14 cellular contexts compared by ENCODE assay signal in genomic region chr7:132732466-132732865, GRCh38.
DNase-seq lines count a peak whose midpoint lies in the region; ATAC-seq and TF ChIP-seq lines count a peak whose summit lies in the region.
"Had no signal": no experiment of that assay in that cellular context is flagged by ENCODE, and none has a peak within 500 bp of the region (broad histone marks: within the 10 kb centered on the region; RNA-seq: fewer than 3 reads in every experiment).

No MANE protein-coding gene starts in this region.

- H2AK5ac ChIP-seq in IMR-90 (ENCODE audit: low read depth, low read length), result no peak overlapping the region

- no peak overlapping the region for H4K91ac ChIP-seq in IMR-90 (ENCODE audit: insufficient read depth, low read depth, low read length)

- in situ Hi-C loops in IMR-90 (cut with MboI; ENCODE audit: low sequenced_read_pairs), result no loop called here

- H3K23ac ChIP-seq in IMR-90 (ENCODE audit: low read depth, low read length), result no peak overlapping the region

- CTCF ChIA-PET in IMR-90 (lab: Yijun Ruan, JAX), result no interaction called here

- H4K20me1 ChIP-seq in IMR-90 (ENCODE audit: insufficient read depth, low read length), result no peaks in the 10 kb centered on the region

- H3K9me3 ChIP-seq in IMR-90 (ENCODE audit: control insufficient read depth, insufficient read depth, low read length), result no peaks in the 10 kb centered on the region
- H3K9me3 ChIP-seq in ectodermal cell (ENCODE audit: control insufficient read depth, low read length), result no peaks in the 10 kb centered on the region
- H3K9me3 ChIP-seq: Caco-2 had no signal

- dilution Hi-C loops in IMR-90 (cut with HindIII; ENCODE audit: low sequenced_read_pairs, unreplicated experiment), result no loop called here

- no peak overlapping the region for H3K18ac ChIP-seq in IMR-90 (ENCODE audit: low read depth, low read length)

- TF ChIP-seq CTCF in IMR-90 (conservative IDR thresholded peaks at IDR 0.05; ENCODE audit: low read depth, low read length), result no peak

- TF ChIP-seq POLR2A in IMR-90 (IDR thresholded peaks at IDR 0.05; ENCODE audit: low read depth, low read length), result no peak

- no peak overlapping the region for H4K5ac ChIP-seq in IMR-90 (ENCODE audit: low read depth, low read length)

- WGBS in IMR-90 (ENCODE audit: extremely low coverage in 2 of 2, insufficient read length in 1 of 2), 2 experiments, result no CpG with 5 or more reads among the region's 5 CpGs
- WGBS in ectodermal cell, 2 experiments, result 52 to 64% methylated on average over 4 to 5 of the region's 5 CpGs

- H2AFZ ChIP-seq in IMR-90 (replicated peaks; ENCODE audit: low read length, poor library complexity), result no peak overlapping the region
- H2AFZ ChIP-seq: GM23248 had no signal

- POLR2A ChIA-PET in IMR-90 (lab: Charles Lee; ENCODE audit: unreplicated experiment), result no interaction called here

- no peak overlapping the region for H2BK15ac ChIP-seq in IMR-90 (ENCODE audit: low read depth, low read length)

- no peak overlapping the region for H2BK120ac ChIP-seq in IMR-90 (ENCODE audit: low read depth, low read length)

- ATAC-seq in IMR-90 (ENCODE audit: low read depth) (no peak), GM21825 (IDR thresholded peaks at IDR 0.05; ENCODE audit: unreplicated experiment) (no peak)

- H3K4me1 ChIP-seq in IMR-90 (ENCODE audit: control insufficient read depth, insufficient read depth, low read length), result no peaks in the 10 kb centered on the region
- peaks cover 11% of the 10 kb centered on the region for H3K4me1 ChIP-seq in ectodermal cell (ENCODE audit: control insufficient read depth, insufficient read depth, low read length)
- H3K4me1 ChIP-seq: Caco-2 had no signal

- H3K56ac ChIP-seq in IMR-90 (ENCODE audit: extremely low read depth, insufficient read depth, low read length), result no peak overlapping the region

- no peak overlapping the region for H3K27ac ChIP-seq in IMR-90 (ENCODE audit: insufficient read depth, low read length)
- H3K27ac ChIP-seq in ectodermal cell (ENCODE audit: insufficient read depth, low read depth, low read length, poor library complexity, severe bottlenecking), result peak overlapping the region; percentile 42
- H3K27ac ChIP-seq: GM23248 had no signal

- H2BK20ac ChIP-seq in IMR-90 (ENCODE audit: low read depth, low read length), result no peak overlapping the region

- H4K8ac ChIP-seq in IMR-90 (ENCODE audit: low read depth in 2 of 2, low read length in 2 of 2), result no peak overlapping the region

- intact Hi-C loops in IMR-90 (cut with micrococcal nuclease), result no loop called here

- H3K4me3 ChIP-seq in IMR-90 (ENCODE audit: insufficient read depth, low read depth, low read length) (no peak overlapping the region), ectodermal cell (ENCODE audit: insufficient read depth, low read depth, low read length) (no peak overlapping the region)
- H3K4me3 ChIP-seq: GM23248 had no signal

- H3K9me1 ChIP-seq in IMR-90 (ENCODE audit: insufficient read depth, low read length), result no peaks in the 10 kb centered on the region

- H3K79me1 ChIP-seq in IMR-90 (ENCODE audit: low read depth in 1 of 2, low read length in 2 of 2), result no peaks in the 10 kb centered on the region

- no TSS peak for BruUV-seq in IMR-90 (replicated peaks; lab: Mats Ljungman, UMichigan)

- H3K9ac ChIP-seq in IMR-90 (ENCODE audit: low read depth, low read length), result no peak overlapping the region
- H3K9ac ChIP-seq: GM23248 had no signal

- H3K4me2 ChIP-seq in IMR-90 (ENCODE audit: low read depth, low read length), result no peak overlapping the region

- no peak overlapping the region for H3K4ac ChIP-seq in IMR-90 (ENCODE audit: low read depth, low read length)

- no peak for TF ChIP-seq RAD21 in IMR-90 (IDR thresholded peaks at IDR 0.05; ENCODE audit: low read length)

- H2BK5ac ChIP-seq in IMR-90 (ENCODE audit: low read depth, low read length, poor library complexity, severe bottlenecking), result no peak overlapping the region

- peak overlapping the region; percentile 23 for H2AK9ac ChIP-seq in IMR-90 (replicated peaks; ENCODE audit: low read depth, low read length, poor library complexity)

- DNase-seq in COLO829 (ENCODE audit: low spot score), result peak; percentile 65
- no peak for DNase-seq in IMR-90
- peak; percentile 9 for DNase-seq in retina
- no peak for DNase-seq in stimulated activated CD4-positive, alpha-beta T cell treated with anti-CD3 and anti-CD28 coated beads, Interleukin-1b, Interleukin-23, amount 100 ng/mL, for 48 hours
- DNase-seq: C1 segment of cervical spinal cord; Caco-2; CD4-positive, alpha-beta memory T cell; DMS153; DND-41; GM23248; H7; HCEC 1CT had no signal

- H3K27me3 ChIP-seq in IMR-90 (ENCODE audit: control insufficient read depth, insufficient read depth, low read length) (peaks cover 9% of the 10 kb centered on the region), ectodermal cell (ENCODE audit: control insufficient read depth, insufficient read depth, low read length, poor library complexity, severe bottlenecking) (no peaks in the 10 kb centered on the region)

- H3K14ac ChIP-seq in IMR-90 (replicated peaks; ENCODE audit: low read depth, low read length), result no peak overlapping the region

- H3K36me3 ChIP-seq in IMR-90 (ENCODE audit: control insufficient read depth, insufficient read depth, low read length) (no peaks in the 10 kb centered on the region), ectodermal cell (ENCODE audit: control insufficient read depth, insufficient read depth, low read length) (no peaks in the 10 kb centered on the region)

TF ChIP-seq in IMR-90, 13 proteins besides CTCF, POLR2A, EP300 and RAD21:
- TF ChIP-seq RCOR1 (IDR thresholded peaks at IDR 0.05; ENCODE audit: insufficient replicate concordance, low read length) (no peak), BHLHE40 (IDR thresholded peaks at IDR 0.05; ENCODE audit: low read depth, low read length) (no peak), MXI1 (IDR thresholded peaks at IDR 0.05; ENCODE audit: borderline replicate concordance, low read depth, low read length) (no peak), FOS (IDR thresholded peaks at IDR 0.05; ENCODE audit: low read depth, low read length) (no peak)
- TF ChIP-seq, protein P1, sequence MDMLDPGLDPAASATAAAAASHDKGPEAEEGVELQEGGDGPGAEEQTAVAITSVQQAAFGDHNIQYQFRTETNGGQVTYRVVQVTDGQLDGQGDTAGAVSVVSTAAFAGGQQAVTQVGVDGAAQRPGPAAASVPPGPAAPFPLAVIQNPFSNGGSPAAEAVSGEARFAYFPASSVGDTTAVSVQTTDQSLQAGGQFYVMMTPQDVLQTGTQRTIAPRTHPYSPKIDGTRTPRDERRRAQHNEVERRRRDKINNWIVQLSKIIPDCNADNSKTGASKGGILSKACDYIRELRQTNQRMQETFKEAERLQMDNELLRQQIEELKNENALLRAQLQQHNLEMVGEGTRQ (IDR thresholded peaks at IDR 0.05; ENCODE audit: low read depth, low read length), result no peak

Comparison
In these comparisons a context has a peak if more than half of its experiments do, and no peak if none do; other contexts are left out.
1. DNase-seq: peak in COLO829 (single experiment) and retina (single experiment); none in IMR-90 (single experiment) and stimulated activated CD4-positive, alpha-beta T cell treated with anti-CD3 and anti-CD28 coated beads, Interleukin-1b, Interleukin-23, amount 100 ng/mL, for 48 hours (single experiment).